1 cellular context compared by ENCODE assay signal in the genomic region with DNA sequence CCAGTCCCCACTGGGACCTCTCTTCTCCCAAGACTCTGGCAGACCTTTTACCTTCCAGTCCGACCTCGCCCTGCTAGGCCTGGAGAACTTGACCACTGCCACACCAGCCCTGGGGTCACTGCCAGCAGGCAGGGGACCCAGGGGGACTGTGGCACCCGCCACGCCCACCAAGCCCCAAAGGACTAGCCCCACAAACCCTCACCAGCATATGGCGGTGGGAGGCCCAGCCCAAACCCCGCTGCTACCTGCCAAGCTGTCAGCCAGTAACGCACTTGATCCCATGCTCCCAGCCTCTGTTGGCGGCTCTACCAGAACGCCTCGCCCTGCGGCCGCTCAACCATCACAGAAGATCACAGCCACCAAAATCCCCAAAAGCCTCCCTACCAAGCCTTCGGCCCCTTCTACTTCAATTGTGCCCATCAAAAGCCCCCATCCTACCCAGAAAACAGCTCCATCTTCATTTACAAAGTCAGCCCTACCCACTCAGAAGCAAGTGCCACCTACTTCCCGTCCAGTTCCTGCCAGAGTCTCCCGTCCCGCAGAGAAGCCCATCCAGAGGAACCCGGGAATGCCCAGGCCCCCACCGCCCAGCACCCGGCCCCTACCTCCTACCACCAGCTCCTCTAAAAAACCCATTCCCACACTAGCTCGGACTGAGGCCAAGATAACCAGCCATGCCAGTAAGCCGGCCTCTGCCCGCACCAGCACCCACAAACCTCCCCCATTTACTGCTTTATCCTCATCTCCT.
TF ChIP-seq lines count a peak whose summit lies in the region.

No MANE protein-coding gene starts in this region.

TF ChIP-seq in IMR-90, 13 proteins besides CTCF, POLR2A, EP300 and RAD21 (continued from another document):
- TF ChIP-seq NFE2L2 (IDR thresholded peaks at IDR 0.05; ENCODE audit: low read depth, low read length) (no peak), FOS (IDR thresholded peaks at IDR 0.05; ENCODE audit: low read depth, low read length) (no peak), MXI1 (IDR thresholded peaks at IDR 0.05; ENCODE audit: borderline replicate concordance, low read depth, low read length) (no peak), MAZ (IDR thresholded peaks at IDR 0.05; ENCODE audit: borderline replicate concordance, low read depth, low read length) (no peak), CHD1 (IDR thresholded peaks at IDR 0.05; ENCODE audit: low read depth, low read length) (no peak), CEBPB (IDR thresholded peaks at IDR 0.05; ENCODE audit: low read depth, low read length) (no peak), SMC3 (IDR thresholded peaks at IDR 0.05; ENCODE audit: low read depth, low read length) (no peak), BHLHE40 (IDR thresholded peaks at IDR 0.05; ENCODE audit: low read depth, low read length) (no peak), RCOR1 (IDR thresholded peaks at IDR 0.05; ENCODE audit: insufficient replicate concordance, low read length) (no peak), MAFK (IDR thresholded peaks at IDR 0.05; ENCODE audit: low read depth, low read length) (no peak)
- TF ChIP-seq, protein P1, sequence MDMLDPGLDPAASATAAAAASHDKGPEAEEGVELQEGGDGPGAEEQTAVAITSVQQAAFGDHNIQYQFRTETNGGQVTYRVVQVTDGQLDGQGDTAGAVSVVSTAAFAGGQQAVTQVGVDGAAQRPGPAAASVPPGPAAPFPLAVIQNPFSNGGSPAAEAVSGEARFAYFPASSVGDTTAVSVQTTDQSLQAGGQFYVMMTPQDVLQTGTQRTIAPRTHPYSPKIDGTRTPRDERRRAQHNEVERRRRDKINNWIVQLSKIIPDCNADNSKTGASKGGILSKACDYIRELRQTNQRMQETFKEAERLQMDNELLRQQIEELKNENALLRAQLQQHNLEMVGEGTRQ (IDR thresholded peaks at IDR 0.05; ENCODE audit: low read depth, low read length) = no peak
- TF ChIP-seq, protein P2, sequence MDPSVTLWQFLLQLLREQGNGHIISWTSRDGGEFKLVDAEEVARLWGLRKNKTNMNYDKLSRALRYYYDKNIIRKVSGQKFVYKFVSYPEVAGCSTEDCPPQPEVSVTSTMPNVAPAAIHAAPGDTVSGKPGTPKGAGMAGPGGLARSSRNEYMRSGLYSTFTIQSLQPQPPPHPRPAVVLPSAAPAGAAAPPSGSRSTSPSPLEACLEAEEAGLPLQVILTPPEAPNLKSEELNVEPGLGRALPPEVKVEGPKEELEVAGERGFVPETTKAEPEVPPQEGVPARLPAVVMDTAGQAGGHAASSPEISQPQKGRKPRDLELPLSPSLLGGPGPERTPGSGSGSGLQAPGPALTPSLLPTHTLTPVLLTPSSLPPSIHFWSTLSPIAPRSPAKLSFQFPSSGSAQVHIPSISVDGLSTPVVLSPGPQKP (IDR thresholded peaks at IDR 0.05; ENCODE audit: borderline replicate concordance, low read depth, low read length) = no peak
TF ChIP-seq in IMR-90: peak in this region for 0.
